8 cellular contexts compared by ENCODE assay signal in the genomic region with DNA sequence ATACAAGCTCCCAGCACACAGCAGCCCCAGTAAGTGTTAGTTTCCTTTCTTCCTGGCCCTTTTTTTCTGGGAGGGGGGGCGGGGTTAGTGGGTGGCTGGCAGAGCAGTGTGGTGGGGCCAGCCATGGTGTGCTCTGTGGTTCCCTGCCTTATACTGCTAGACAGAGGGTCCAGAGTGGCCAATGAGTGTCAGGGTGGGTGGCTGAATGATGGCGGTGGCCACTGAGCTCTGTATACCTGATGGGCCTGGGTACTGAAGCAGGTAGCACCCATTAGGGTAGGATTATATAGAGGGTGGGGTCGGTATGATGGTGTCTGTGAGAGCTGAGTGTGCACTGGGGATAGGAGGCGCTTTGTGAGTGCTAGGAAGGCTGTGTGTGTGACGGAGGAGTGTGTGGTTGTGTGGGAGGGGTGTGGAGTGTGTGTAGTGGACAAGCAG. TPM values are rescaled to one million over a fixed set of nuclear protein-coding genes. Genes with fewer than 3 reads are reported as not detected.
DNase-seq lines count a peak whose midpoint lies in the region; ATAC-seq, FAIRE-seq and TF ChIP-seq lines count a peak whose summit lies in the region.

No MANE protein-coding gene starts in this region.

- peaks cover 3% of the 10 kb centered on the region for H3K36me3 Mint-ChIP-seq in T-cell
- no peaks in the 10 kb centered on the region for H3K36me3 Mint-ChIP-seq in progenitor cell of endocrine pancreas (ENCODE audit: insufficient read depth)

- H3K9me3 Mint-ChIP-seq in T-cell: no peaks in the 10 kb centered on the region
- no peaks in the 10 kb centered on the region for H3K9me3 Mint-ChIP-seq in progenitor cell of endocrine pancreas (ENCODE audit: low read depth)

- no peaks in the 10 kb centered on the region for H4K20me1 ChIP-seq in keratinocyte (ENCODE audit: control insufficient read depth, extremely low read depth, insufficient read depth, low read length)

- POLR2A ChIA-PET in T-cell (lab: Charles Lee): interaction anchor here (0.5 to 1.0 kb wide), 5 partner anchors 12 to 338 kb away, joined by 4 to 9 read pairs (median 7); a partner anchor contains a TSS

- H3K27me3 Mint-ChIP-seq in T-cell (no peaks in the 10 kb centered on the region), progenitor cell of endocrine pancreas (no peaks in the 10 kb centered on the region)

- peak overlapping the region in 2 of 3 donors; percentile 48 to 70 for H3K4me3 Mint-ChIP-seq in T-cell
- no peak overlapping the region for H3K4me3 Mint-ChIP-seq in progenitor cell of endocrine pancreas (ENCODE audit: low read depth)

- H3K36me3 ChIP-seq in keratinocyte (ENCODE audit: control insufficient read depth in 2 of 2, extremely low read depth in 1 of 2, insufficient read depth in 2 of 2, low read length in 2 of 2): peaks cover 5 to 18% of the 10 kb centered on the region in 2 experiments
- peaks cover 0 to 12% (median 9%) of the 10 kb centered on the region in 5 donors for H3K36me3 ChIP-seq in subcutaneous abdominal adipose tissue (ENCODE audit: control insufficient read depth in 5 of 5, insufficient read depth in 5 of 5, low read length in 5 of 5)

- H3K9me1 ChIP-seq in keratinocyte (ENCODE audit: control insufficient read depth, extremely low read depth, insufficient read depth, low read length): peaks cover 3% of the 10 kb centered on the region

- no peak overlapping the region for H2AFZ ChIP-seq in keratinocyte (ENCODE audit: control insufficient read depth, low read length)

- H3K27me3 ChIP-seq in keratinocyte (ENCODE audit: control insufficient read depth, extremely low read depth, insufficient read depth, low read length): no peaks in the 10 kb centered on the region
- H3K27me3 ChIP-seq in subcutaneous abdominal adipose tissue (ENCODE audit: control insufficient read depth in 5 of 5, insufficient read depth in 4 of 5, low read length in 5 of 5): no peaks in the 10 kb centered on the region

- no peak for FAIRE-seq in keratinocyte (lab: Jason Lieb, UNC)
- FAIRE-seq in frontal cortex (lab: Jason Lieb, UNC): no peak

- H3K4me1 Mint-ChIP-seq in T-cell: peaks cover 38 to 49% (median 39%) of the 10 kb centered on the region in 3 donors
- peaks cover 39% of the 10 kb centered on the region for H3K4me1 Mint-ChIP-seq in progenitor cell of endocrine pancreas (ENCODE audit: low read depth)

- ATAC-seq in T-cell (replicated peaks in 1 of 4) (no peak), HG03045 (IDR thresholded peaks at IDR 0.05; ENCODE audit: unreplicated experiment) (no peak)

- TF ChIP-seq CTCF in keratinocyte (optimal IDR thresholded peaks at IDR 0.05 in 1 of 3, IDR thresholded peaks at IDR 0.05 in 1 of 3, conservative IDR thresholded peaks at IDR 0.05 in 1 of 3; ENCODE audit: extremely low read depth in 1 of 3, insufficient read depth in 2 of 3, low read length in 3 of 3) (no peak), progenitor cell of endocrine pancreas (IDR thresholded peaks at IDR 0.05; ENCODE audit: unreplicated experiment) (no peak)

- peak overlapping the region; percentile 72 for H3K4me2 ChIP-seq in keratinocyte (ENCODE audit: control insufficient read depth, extremely low read depth, insufficient read depth, low read depth, low read length)

- CTCF ChIA-PET in T-cell (lab: Charles Lee): interaction anchor here in 1 of 2 donors (1.3 to 1.7 kb wide), 2 partner anchors 12 to 40 kb away, joined by 4 to 13 read pairs; no protein-coding TSS in a partner anchor

- H3K4me3 ChIP-seq in keratinocyte (ENCODE audit: control insufficient read depth in 2 of 3, extremely low read depth in 1 of 3, insufficient read depth in 2 of 3, low read depth in 1 of 3, low read length in 3 of 3): peak overlapping the region in 1 of 3 experiments; percentile 31
- H3K4me3 ChIP-seq in subcutaneous abdominal adipose tissue (ENCODE audit: low read depth in 1 of 5, low read length in 5 of 5): peak overlapping the region in 4 of 5 donors; percentile 62 to 85 (median 72)

- H3K27ac Mint-ChIP-seq in T-cell: no peak overlapping the region
- H3K27ac Mint-ChIP-seq in progenitor cell of endocrine pancreas: no peak overlapping the region

- peaks cover 59% of the 10 kb centered on the region for H3K4me1 ChIP-seq in keratinocyte (ENCODE audit: control insufficient read depth, extremely low read depth, insufficient read depth, low read length)
- H3K4me1 ChIP-seq in subcutaneous abdominal adipose tissue (ENCODE audit: control insufficient read depth in 5 of 5, insufficient read depth in 5 of 5, low read length in 5 of 5): peaks cover 21 to 77% (median 67%) of the 10 kb centered on the region in 5 donors

- peak overlapping the region; percentile 62 for H3K9ac ChIP-seq in keratinocyte (ENCODE audit: control insufficient read depth, extremely low read depth, insufficient read depth, low read length)
- H3K9ac ChIP-seq in subcutaneous abdominal adipose tissue (ENCODE audit: low read length in 5 of 5): peak overlapping the region in 1 of 5 donors; percentile 73

- H3K27ac ChIP-seq in keratinocyte (ENCODE audit: control insufficient read depth, insufficient read depth, low read length): peak overlapping the region; percentile 79
- H3K27ac ChIP-seq in subcutaneous abdominal adipose tissue (ENCODE audit: low read depth, low read length): peak overlapping the region; percentile 90

- peaks cover 36% of the 10 kb centered on the region for H3K79me2 ChIP-seq in keratinocyte (ENCODE audit: control insufficient read depth, insufficient read depth, low read length)

- no peaks in the 10 kb centered on the region for H3K9me3 ChIP-seq in keratinocyte (ENCODE audit: control insufficient read depth, low read depth, low read length)
- H3K9me3 ChIP-seq in subcutaneous abdominal adipose tissue (ENCODE audit: control insufficient read depth in 5 of 5, low read length in 5 of 5): no peaks in the 10 kb centered on the region

- DNase-seq in NCI-H345 treated with DMSO at 0.1 percent for 48 hours (lab: John Stamatoyannopoulos, UW; ENCODE audit: unreplicated experiment) (peak; percentile 19), NCI-H345 (lab: John Stamatoyannopoulos, UW) (no peak), T-cell (peak in 1 of 34 experiments; percentile 24), keratinocyte (ENCODE audit: low read depth, low spot score) (no peak), frontal cortex (ENCODE audit: low spot score in 2 of 2) (no peak), progenitor cell of endocrine pancreas (ENCODE audit: low spot score, unreplicated experiment) (no peak)

- dilution Hi-C loops in keratinocyte (cut with MboI; ENCODE audit: extremely low pct_ligation_motif_present, low sequenced_read_pairs): no loop called here

RNA-seq across cellular contexts. Expression of a gene that starts 13.8 kb away (rescaled TPM):
- 100 to 1,000 TPM in 4 of 5 donors, 10 to 100 TPM in 1; 93.9 to 110 (median 104) TPM for total RNA-seq in T-cell
- polyA plus RNA-seq in keratinocyte: 3.1 to 11.1 TPM (median 3.8 TPM) in 3 replicates
- 9.9 TPM for polyA plus RNA-seq in keratinocyte (2011; ENCODE audit: low read depth)
- 4.4 and 14.0 TPM in 2 replicates for polyA plus RNA-seq in keratinocyte (2011; cell fraction: cytosol; rRNA removed)
- 28.1 and 45.7 TPM in 2 replicates for polyA plus RNA-seq in keratinocyte (2011; cell fraction: nucleus; rRNA removed)
- polyA plus RNA-seq in keratinocyte (2012; ENCODE audit: low replicate concordance): 15.4 and 37.6 TPM in 2 replicates
- 4.7 to 38.8 TPM (median 5.7 TPM) in 3 replicates for polyA minus RNA-seq in keratinocyte
- 29.2 TPM for polyA minus RNA-seq in keratinocyte (2011; cell fraction: cytosol; rRNA and poly(A)+ RNA removed)
- polyA minus RNA-seq in keratinocyte (2011; cell fraction: nucleus; rRNA and poly(A)+ RNA removed): 23.9 and 26.1 TPM in 2 replicates
- total RNA-seq in frontal cortex: 15.5 TPM
- total RNA-seq in progenitor cell of endocrine pancreas: 86.0 and 87.2 TPM in 2 replicates

RNA-seq across cellular contexts. Expression of a gene that starts 19.1 kb away (rescaled TPM):
- total RNA-seq in T-cell (under 1 TPM in 4 of 5 donors, not detected in 1; 0.18 to 0.35 (median 0.27) TPM), frontal cortex (2.0 TPM), progenitor cell of endocrine pancreas (3.2 and 3.4 TPM in 2 replicates)
- polyA plus RNA-seq in keratinocyte: 0.25 to 0.88 TPM (median 0.35 TPM) in 3 replicates
- 0.37 TPM for polyA plus RNA-seq in keratinocyte (2011; ENCODE audit: low read depth)
- 0.49 and 1.2 TPM in 2 replicates for polyA plus RNA-seq in keratinocyte (2011; cell fraction: cytosol; rRNA removed)
- polyA plus RNA-seq in keratinocyte (2011; cell fraction: nucleus; rRNA removed): 0.53 and 1.0 TPM in 2 replicates
- 0.45 and 1.4 TPM in 2 replicates for polyA plus RNA-seq in keratinocyte (2012; ENCODE audit: low replicate concordance)
- 0.16 to 3.1 TPM (median 0.33 TPM) in 3 replicates for polyA minus RNA-seq in keratinocyte
- polyA minus RNA-seq in keratinocyte (2011; cell fraction: cytosol; rRNA and poly(A)+ RNA removed): 3.1 TPM
- 0.42 and 0.93 TPM in 2 replicates for polyA minus RNA-seq in keratinocyte (2011; cell fraction: nucleus; rRNA and poly(A)+ RNA removed)

RNA-seq across cellular contexts. Expression of a gene that starts 19.6 kb away (rescaled TPM):
- 10 to 100 TPM; 15.2 to 22.2 (median 19.1) TPM for total RNA-seq in T-cell
- polyA plus RNA-seq in keratinocyte: 27.6 to 55.4 TPM (median 28.3 TPM) in 3 replicates
- polyA plus RNA-seq in keratinocyte (2011; ENCODE audit: low read depth): 15.2 TPM
- polyA plus RNA-seq in keratinocyte (2011; cell fraction: cytosol; rRNA removed): 20.5 and 36.8 TPM in 2 replicates
- 11.3 and 22.4 TPM in 2 replicates for polyA plus RNA-seq in keratinocyte (2011; cell fraction: nucleus; rRNA removed)
- polyA plus RNA-seq in keratinocyte (2012; ENCODE audit: low replicate concordance): 15.2 and 50.0 TPM in 2 replicates
- 29.0 to 125 TPM (median 43.1 TPM) in 3 replicates for polyA minus RNA-seq in keratinocyte
- polyA minus RNA-seq in keratinocyte (2011; cell fraction: cytosol; rRNA and poly(A)+ RNA removed): 48.9 TPM
- polyA minus RNA-seq in keratinocyte (2011; cell fraction: nucleus; rRNA and poly(A)+ RNA removed): 10.2 and 13.2 TPM in 2 replicates
- 242 TPM for total RNA-seq in frontal cortex
- total RNA-seq in progenitor cell of endocrine pancreas: 144 and 157 TPM in 2 replicates

RNA-seq across cellular contexts. Expression of a gene that starts 27.9 kb away (rescaled TPM):
- total RNA-seq in T-cell: 10 to 100 TPM; 35.9 to 97.3 (median 44.6) TPM
- 75.4 to 87.4 TPM (median 83.5 TPM) in 3 replicates for polyA plus RNA-seq in keratinocyte
- 10.1 TPM for polyA plus RNA-seq in keratinocyte (2011; ENCODE audit: low read depth)
- 37.7 and 64.6 TPM in 2 replicates for polyA plus RNA-seq in keratinocyte (2011; cell fraction: cytosol; rRNA removed)
- 94.1 and 101 TPM in 2 replicates for polyA plus RNA-seq in keratinocyte (2011; cell fraction: nucleus; rRNA removed)
- polyA plus RNA-seq in keratinocyte (2012; ENCODE audit: low replicate concordance): 34.6 and 75.9 TPM in 2 replicates
- polyA minus RNA-seq in keratinocyte: 67.4 to 70.6 TPM (median 69.2 TPM) in 3 replicates
- 140 TPM for polyA minus RNA-seq in keratinocyte (2011; cell fraction: cytosol; rRNA and poly(A)+ RNA removed)
- polyA minus RNA-seq in keratinocyte (2011; cell fraction: nucleus; rRNA and poly(A)+ RNA removed): 44.9 and 57.9 TPM in 2 replicates
- 7.7 TPM for total RNA-seq in frontal cortex
- 106 and 111 TPM in 2 replicates for total RNA-seq in progenitor cell of endocrine pancreas

RNA-seq across cellular contexts. Expression of a gene that starts 30.3 kb away (rescaled TPM):
- total RNA-seq in T-cell: not detected
- polyA plus RNA-seq in keratinocyte: not detected in 3 replicates
- not detected for polyA plus RNA-seq in keratinocyte (2011; ENCODE audit: low read depth)
- polyA plus RNA-seq in keratinocyte (2011; cell fraction: cytosol; rRNA removed): not detected in 2 replicates
- polyA plus RNA-seq in keratinocyte (2011; cell fraction: nucleus; rRNA removed): 0.24 TPM in 1 of 2 replicates, not detected in the other
- polyA plus RNA-seq in keratinocyte (2012; ENCODE audit: low replicate concordance): not detected in 2 replicates
- polyA minus RNA-seq in keratinocyte: not detected in 3 replicates
- polyA minus RNA-seq in keratinocyte (2011; cell fraction: cytosol; rRNA and poly(A)+ RNA removed): not detected
- not detected in 2 replicates for polyA minus RNA-seq in keratinocyte (2011; cell fraction: nucleus; rRNA and poly(A)+ RNA removed)
- total RNA-seq in frontal cortex: 35.1 TPM
- 1.9 and 2.0 TPM in 2 replicates for total RNA-seq in progenitor cell of endocrine pancreas
